ENCODE assay signal across 1 cellular context in genomic region chr22:36286096-36286957, GRCh38.
TF ChIP-seq lines count a peak whose summit lies in the region.

No MANE protein-coding gene starts in this region.

TF ChIP-seq in SK-N-SH treated with all-trans-retinoic acid at 6 μM for 48 hours, 23 proteins besides CTCF, POLR2A, EP300 and RAD21 (continued from another document):
- no peak for TF ChIP-seq PATZ1 (CRISPR knock-in tag; IDR thresholded peaks at IDR 0.05; ENCODE audit: borderline replicate concordance)
